8 cellular contexts compared by ENCODE assay signal in genomic region chr11:47177846-47178245, GRCh38. TPM values are rescaled to one million over a fixed set of nuclear protein-coding genes. Genes with fewer than 3 reads are reported as not detected.
DNase-seq lines count a peak whose midpoint lies in the region; ATAC-seq and TF ChIP-seq lines count a peak whose summit lies in the region.

No MANE protein-coding gene starts in this region.

- H3K36me3 ChIP-seq in HUES48 (ENCODE audit: control insufficient read depth, insufficient read depth, low read length) (peaks cover 53% of the 10 kb centered on the region), adipocyte (ENCODE audit: control insufficient read depth, insufficient read depth, low read length, severe bottlenecking) (peaks cover 13% of the 10 kb centered on the region), stomach (peaks cover 22 to 68% (median 48%) of the 10 kb centered on the region in 4 donors)

- H3K9ac ChIP-seq in HUES48 (ENCODE audit: low read depth, low read length) (no peak overlapping the region), adipocyte (ENCODE audit: low read length) (peak overlapping the region; percentile 100)

- H3K4me1 ChIP-seq in HUES48 (ENCODE audit: control insufficient read depth, insufficient read depth, low read length) (no peaks in the 10 kb centered on the region), adipocyte (ENCODE audit: control insufficient read depth, insufficient read depth, low read length) (peaks cover 24% of the 10 kb centered on the region), stomach (peaks cover 30 to 57% (median 51%) of the 10 kb centered on the region in 4 donors), foreskin keratinocyte (no peaks in the 10 kb centered on the region)

- 27 to 60% (median 50%) methylated on average over 3 to 6 of the region's 6 CpGs for WGBS in stomach, 5 donors

- no peak for TF ChIP-seq POLR2A in stomach (IDR thresholded peaks at IDR 0.05)

- H3K4me3 ChIP-seq in HUES48 (ENCODE audit: low read depth, low read length) (no peak overlapping the region), adipocyte (ENCODE audit: low read length) (peak overlapping the region; percentile 87), stomach (peak overlapping the region in 2 of 4 donors; percentile 98 to 99)

- intact Hi-C loops in stomach (cut with DNase I; ENCODE audit: low total_unique reads), result no loop called here

- TF ChIP-seq EP300 in stomach (IDR thresholded peaks at IDR 0.05), result no peak

- H3K27me3 ChIP-seq in HUES48 (ENCODE audit: control insufficient read depth, insufficient read depth, low read length), result no peaks in the 10 kb centered on the region
- no peaks in the 10 kb centered on the region for H3K27me3 ChIP-seq in adipocyte (replicated peaks; ENCODE audit: control insufficient read depth, insufficient read depth, low read length)
- H3K27me3 ChIP-seq in layer of hippocampus (ENCODE audit: control insufficient read depth, insufficient read depth, low read length), result no peaks in the 10 kb centered on the region
- H3K27me3 ChIP-seq in stomach, result no peaks in the 10 kb centered on the region
- H3K27me3 ChIP-seq in foreskin keratinocyte, result no peaks in the 10 kb centered on the region

- TF ChIP-seq CTCF in stomach (IDR thresholded peaks at IDR 0.05) (no peak), foreskin keratinocyte (conservative IDR thresholded peaks at IDR 0.05) (no peak)

- DNase-seq in adipocyte (ENCODE audit: low read depth) (no peak), stomach (no peak), NCI-H345 treated with DMSO at 0.1 percent for 48 hours (lab: John Stamatoyannopoulos, UW; ENCODE audit: unreplicated experiment) (no peak), foreskin keratinocyte (no peak), NCI-H1105 treated with DMSO at 0.1 percent for 48 hours (lab: John Stamatoyannopoulos, UW) (no peak), NCI-H1048 (lab: John Stamatoyannopoulos, UW) (no peak)

- peak overlapping the region; percentile 90 for H3K27ac ChIP-seq in HUES48 (ENCODE audit: low read depth, low read length)
- peak overlapping the region; percentile 99 for H3K27ac ChIP-seq in layer of hippocampus (ENCODE audit: low read depth, low read length)
- H3K27ac ChIP-seq in stomach, result peak overlapping the region; percentile 96 to 99 (median 98)
- H3K27ac ChIP-seq in foreskin keratinocyte, result no peak overlapping the region

- H3K9me3 ChIP-seq in HUES48 (ENCODE audit: control insufficient read depth, insufficient read depth, low read length) (no peaks in the 10 kb centered on the region), adipocyte (ENCODE audit: control insufficient read depth, low read length) (no peaks in the 10 kb centered on the region), stomach (no peaks in the 10 kb centered on the region)

- ATAC-seq in foreskin keratinocyte, result no peak

RNA-seq across cellular contexts. Expression of gene ARFGAP2, which starts 1.2 kb away (rescaled TPM):
- total RNA-seq in stomach (100 to 1,000 TPM in 3 of 5 donors, 10 to 100 TPM in 2; 85.8 to 398 (median 121) TPM), foreskin keratinocyte (78.2 and 83.5 TPM in 2 replicates)
- polyA plus RNA-seq in stomach (10 to 100 TPM; 45.8 to 69.7 (median 54.7) TPM), foreskin keratinocyte (51.4 and 52.2 TPM in 2 replicates)

RNA-seq across cellular contexts. Expression of gene PACSIN3, which starts 8.4 kb away (rescaled TPM):
- total RNA-seq in stomach (10 to 100 TPM in 3 of 5 donors, 1 to 10 TPM in 2; 6.4 to 38.4 (median 21.3) TPM), foreskin keratinocyte (67.9 and 71.4 TPM in 2 replicates)
- polyA plus RNA-seq in stomach (10 to 100 TPM; 19.6 to 59.0 (median 30.8) TPM), foreskin keratinocyte (85.9 and 87.5 TPM in 2 replicates)

RNA-seq across cellular contexts. Expression of gene DDB2, which starts 36.9 kb away (rescaled TPM):
- total RNA-seq in stomach (10 to 100 TPM; 16.3 to 63.0 (median 26.7) TPM), foreskin keratinocyte (57.9 and 67.0 TPM in 2 replicates)
- polyA plus RNA-seq in stomach (10 to 100 TPM; 18.2 to 64.6 (median 35.0) TPM), foreskin keratinocyte (61.9 and 71.7 TPM in 2 replicates)
